Comparison of ENCODE assay signal across 11 cellular contexts in the genomic region with DNA sequence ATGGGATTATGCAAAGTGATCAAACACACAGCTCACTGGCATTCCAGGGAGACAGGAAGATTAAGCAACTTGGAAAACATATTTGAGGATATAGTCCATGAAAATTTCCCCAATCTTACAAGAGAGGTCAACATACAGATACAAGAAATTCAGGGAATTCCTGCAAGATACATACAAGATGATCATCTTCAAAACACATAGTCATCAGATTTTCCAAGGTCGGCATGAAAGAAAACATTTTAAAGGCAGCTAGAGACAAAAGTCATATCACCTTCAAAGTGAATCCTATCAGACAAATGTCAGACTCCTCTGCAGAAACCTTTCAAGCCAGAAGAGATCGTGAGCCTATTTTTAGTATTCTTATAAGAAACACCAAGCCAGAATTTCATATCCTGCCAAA.
"Had no signal": no experiment of that assay in that cellular context is flagged by ENCODE, and none has a peak within 500 bp of the region (broad histone marks: within the 10 kb centered on the region; RNA-seq: fewer than 3 reads in every experiment).

No MANE protein-coding gene starts in this region.

- H3K4me2 ChIP-seq: GM23338 had no signal

- H3K4me3 ChIP-seq: GM23248, GM23338, HAP-1 had no signal

- ATAC-seq: GM23338, HCT116 had no signal

- H3K27ac ChIP-seq: GM23248 had no signal

- FAIRE-seq: H1, H54 had no signal

- H3K9me3 ChIP-seq: HAP-1 had no signal

- DNase-seq: GM23248, GOT3, H7, H9, HCEC 1CT, HFFc6 had no signal

- H3K9ac ChIP-seq: GM23248 had no signal

- H3K36me3 ChIP-seq: HAP-1 had no signal

- H2AFZ ChIP-seq: GM23248, GM23338 had no signal
